ENCODE assay signal across 10 cellular contexts in the genomic region with DNA sequence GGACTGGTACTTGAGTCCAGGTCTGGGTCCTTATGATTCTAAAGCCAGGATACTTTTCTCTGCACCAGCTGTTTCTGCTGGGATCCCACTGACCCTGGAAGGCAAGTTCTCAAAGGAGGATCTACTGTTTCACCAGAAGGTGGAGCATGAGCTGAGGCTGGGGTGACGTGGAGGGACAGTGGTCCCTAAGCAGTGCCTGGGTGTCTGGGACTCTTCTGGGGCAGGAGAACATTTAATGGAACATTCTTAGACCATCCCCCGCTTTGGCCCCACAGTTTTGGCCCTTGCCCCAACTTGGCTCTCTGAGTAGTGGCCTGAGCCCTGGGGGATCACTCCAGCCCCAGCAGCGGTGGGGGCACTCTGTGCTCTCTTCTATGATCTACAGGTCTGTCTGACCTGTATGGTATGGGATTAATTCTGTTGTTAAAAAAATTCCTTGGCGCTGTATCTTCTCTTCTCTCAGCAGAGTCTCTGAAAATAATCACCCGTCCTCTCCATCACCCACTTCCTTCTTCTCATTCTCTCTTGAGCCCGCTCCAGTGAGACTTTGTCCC.
DNase-seq lines count a peak whose midpoint lies in the region; ATAC-seq, FAIRE-seq and TF ChIP-seq lines count a peak whose summit lies in the region.
"Had no signal": no experiment of that assay in that cellular context is flagged by ENCODE, and none has a peak within 500 bp of the region (broad histone marks: within the 10 kb centered on the region; RNA-seq: fewer than 3 reads in every experiment).

No MANE protein-coding gene starts in this region.

- no peak overlapping the region for H3K27ac ChIP-seq in A549

- intact Hi-C loops in activated CD8-positive, alpha-beta T cell treated with anti-CD3 and anti-CD28 coated beads for 36 hours (cut with micrococcal nuclease), result no loop called here

- 32% methylated on average over 6 of the region's 6 CpGs for WGBS in A549 (ENCODE audit: missing lambda C conversion rate)

- ATAC-seq in A549 (peak; percentile 76 to 85; a peak in 5 of 6 replicates), HG02623 (IDR thresholded peaks at IDR 0.05; ENCODE audit: unreplicated experiment) (no peak)
- no peak for ATAC-seq in activated CD8-positive, alpha-beta T cell treated with anti-CD3 and anti-CD28 coated beads for 36 hours

- CTCF ChIA-PET in A549 (lab: Yijun Ruan, JAX), result interaction anchor here (0.8 to 1.4 kb wide), 2 partner anchors 10 to 15 kb away, joined by 4 read pairs; no protein-coding TSS in a partner anchor
- CTCF ChIA-PET in activated CD8-positive, alpha-beta T cell treated with anti-CD3 and anti-CD28 coated beads for 36 hours (lab: Charles Lee), result interaction anchor here (0.8 to 4.9 kb wide), 5 partner anchors 9 to 108 kb away, joined by 3 to 21 read pairs (median 3); no protein-coding TSS in a partner anchor

- no peaks in the 10 kb centered on the region for H3K9me3 Mint-ChIP-seq in endothelial cell (ENCODE audit: unreplicated experiment)
- no peaks in the 10 kb centered on the region for H3K9me3 Mint-ChIP-seq in activated CD8-positive, alpha-beta T cell treated with anti-CD3 and anti-CD28 coated beads for 36 hours

- no peak for TF ChIP-seq RAD21 in A549 (conservative IDR thresholded peaks at IDR 0.05 in 1 of 2, IDR thresholded peaks at IDR 0.05 in 1 of 2)

- no peaks in the 10 kb centered on the region for H3K4me1 ChIP-seq in A549

- no peak overlapping the region for H3K4me3 Mint-ChIP-seq in endothelial cell (ENCODE audit: unreplicated experiment)
- H3K4me3 Mint-ChIP-seq in activated CD8-positive, alpha-beta T cell treated with anti-CD3 and anti-CD28 coated beads for 36 hours, result no peak overlapping the region

- TF ChIP-seq CTCF in A549 (IDR thresholded peaks at IDR 0.05) (no peak), GM10266 (IDR thresholded peaks at IDR 0.05; ENCODE audit: control insufficient read depth, insufficient read depth, low read depth, missing control alignments) (peak; percentile 22), endothelial cell (IDR thresholded peaks at IDR 0.05; ENCODE audit: unreplicated experiment) (peak; percentile 12)
- no peak for TF ChIP-seq CTCF in activated CD8-positive, alpha-beta T cell treated with anti-CD3 and anti-CD28 coated beads for 36 hours (IDR thresholded peaks at IDR 0.05)

- no peak overlapping the region for H3K4me2 ChIP-seq in A549

- no peak overlapping the region for H3K27ac Mint-ChIP-seq in endothelial cell (ENCODE audit: unreplicated experiment)
- no peak overlapping the region for H3K27ac Mint-ChIP-seq in activated CD8-positive, alpha-beta T cell treated with anti-CD3 and anti-CD28 coated beads for 36 hours

- DNase-seq in A549 (ENCODE audit: low read depth in 1 of 2, low spot score in 1 of 2) (peak in 1 of 2 experiments; percentile 24), GM10266 (ENCODE audit: extremely low spot score) (no peak), NCI-H774 (lab: John Stamatoyannopoulos, UW) (peak; percentile 5), endothelial cell (ENCODE audit: low spot score) (peak; percentile 33), pons (ENCODE audit: low spot score) (no peak), retina (no peak)
- DNase-seq in activated CD8-positive, alpha-beta T cell treated with anti-CD3 and anti-CD28 coated beads for 36 hours, result no peak
- DNase-seq: kidney, NCI-H1105 treated with DMSO at 0.1 percent for 48 hours had no signal

- no peaks in the 10 kb centered on the region for H3K27me3 Mint-ChIP-seq in endothelial cell (ENCODE audit: unreplicated experiment)
- H3K27me3 Mint-ChIP-seq in activated CD8-positive, alpha-beta T cell treated with anti-CD3 and anti-CD28 coated beads for 36 hours, result peaks cover 6% of the 10 kb centered on the region

- H3K9me3 ChIP-seq in A549, result no peaks in the 10 kb centered on the region

- no peak overlapping the region for H3K4me3 ChIP-seq in A549

- H3K4me1 Mint-ChIP-seq in endothelial cell (ENCODE audit: unreplicated experiment), result no peaks in the 10 kb centered on the region
- H3K4me1 Mint-ChIP-seq in activated CD8-positive, alpha-beta T cell treated with anti-CD3 and anti-CD28 coated beads for 36 hours (ENCODE audit: low read depth), result no peaks in the 10 kb centered on the region

- H3K36me3 Mint-ChIP-seq in endothelial cell (ENCODE audit: low read depth, unreplicated experiment), result no peaks in the 10 kb centered on the region
- H3K36me3 Mint-ChIP-seq in activated CD8-positive, alpha-beta T cell treated with anti-CD3 and anti-CD28 coated beads for 36 hours (ENCODE audit: low read depth), result no peaks in the 10 kb centered on the region

- no peak for FAIRE-seq in A549 (lab: Jason Lieb, UNC)
- FAIRE-seq: kidney had no signal

- no peak for TF ChIP-seq POLR2A in A549 (IDR thresholded peaks at IDR 0.05; ENCODE audit: low read length)

- POLR2A ChIA-PET in A549 (lab: Yijun Ruan, JAX), result no interaction called here
- POLR2A ChIA-PET in activated CD8-positive, alpha-beta T cell treated with anti-CD3 and anti-CD28 coated beads for 36 hours (lab: Charles Lee), result no interaction called here

- TF ChIP-seq EP300 in A549 (IDR thresholded peaks at IDR 0.05), result no peak

TF ChIP-seq in A549, 52 proteins besides CTCF, POLR2A, EP300 and RAD21:
- TF ChIP-seq ZSCAN20 (CRISPR knock-in tag; IDR thresholded peaks at IDR 0.05), result no peak
- no peak for TF ChIP-seq RARB (CRISPR knock-in tag; IDR thresholded peaks at IDR 0.05)
- TF ChIP-seq HEYL (CRISPR knock-in tag; IDR thresholded peaks at IDR 0.05), result no peak
- TF ChIP-seq HOXB13 (CRISPR knock-in tag; IDR thresholded peaks at IDR 0.05; ENCODE audit: low read depth), result no peak
- TF ChIP-seq FOSL2 (IDR thresholded peaks at IDR 0.05), result no peak
- no peak for TF ChIP-seq FOSL2 (CRISPR knock-in tag; IDR thresholded peaks at IDR 0.05)
- TF ChIP-seq CHD2 (IDR thresholded peaks at IDR 0.05; ENCODE audit: low read length, partially characterized antibody), result no peak
- TF ChIP-seq, protein P1, sequence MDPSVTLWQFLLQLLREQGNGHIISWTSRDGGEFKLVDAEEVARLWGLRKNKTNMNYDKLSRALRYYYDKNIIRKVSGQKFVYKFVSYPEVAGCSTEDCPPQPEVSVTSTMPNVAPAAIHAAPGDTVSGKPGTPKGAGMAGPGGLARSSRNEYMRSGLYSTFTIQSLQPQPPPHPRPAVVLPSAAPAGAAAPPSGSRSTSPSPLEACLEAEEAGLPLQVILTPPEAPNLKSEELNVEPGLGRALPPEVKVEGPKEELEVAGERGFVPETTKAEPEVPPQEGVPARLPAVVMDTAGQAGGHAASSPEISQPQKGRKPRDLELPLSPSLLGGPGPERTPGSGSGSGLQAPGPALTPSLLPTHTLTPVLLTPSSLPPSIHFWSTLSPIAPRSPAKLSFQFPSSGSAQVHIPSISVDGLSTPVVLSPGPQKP (IDR thresholded peaks at IDR 0.05; ENCODE audit: low read depth, low read length), result no peak
- TF ChIP-seq MYC (IDR thresholded peaks at IDR 0.05; ENCODE audit: borderline replicate concordance, low read length), result no peak
- no peak for TF ChIP-seq RCOR1 (IDR thresholded peaks at IDR 0.05; ENCODE audit: low read depth, low read length)
- TF ChIP-seq ZFP36 (IDR thresholded peaks at IDR 0.05; ENCODE audit: borderline replicate concordance, partially characterized antibody), result no peak
- no peak for TF ChIP-seq NR3C1 (IDR thresholded peaks at IDR 0.05)
- TF ChIP-seq HOXA7 (CRISPR knock-in tag; IDR thresholded peaks at IDR 0.05), result no peak
- no peak for TF ChIP-seq NFE2L2 (conservative IDR thresholded peaks at IDR 0.05; ENCODE audit: low read length)
- no peak for TF ChIP-seq ESRRA (IDR thresholded peaks at IDR 0.05; ENCODE audit: borderline replicate concordance, low read length)
- TF ChIP-seq HDAC2 (IDR thresholded peaks at IDR 0.05), result no peak
- no peak for TF ChIP-seq JUN (IDR thresholded peaks at IDR 0.05)
- TF ChIP-seq, protein P2, sequence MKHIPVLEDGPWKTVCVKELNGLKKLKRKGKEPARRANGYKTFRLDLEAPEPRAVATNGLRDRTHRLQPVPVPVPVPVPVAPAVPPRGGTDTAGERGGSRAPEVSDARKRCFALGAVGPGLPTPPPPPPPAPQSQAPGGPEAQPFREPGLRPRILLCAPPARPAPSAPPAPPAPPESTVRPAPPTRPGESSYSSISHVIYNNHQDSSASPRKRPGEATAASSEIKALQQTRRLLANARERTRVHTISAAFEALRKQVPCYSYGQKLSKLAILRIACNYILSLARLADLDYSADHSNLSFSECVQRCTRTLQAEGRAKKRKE (CRISPR knock-in tag; IDR thresholded peaks at IDR 0.05; ENCODE audit: low read depth), result no peak

Comparison
In these comparisons a context has a peak if more than half of its experiments do, and no peak if none do; other contexts are left out.
1. ATAC-seq: peak in A549 (2 of 2); none in activated CD8-positive, alpha-beta T cell treated with anti-CD3 and anti-CD28 coated beads for 36 hours (single experiment) and HG02623 (single experiment).
2. DNase-seq: peak in NCI-H774 (single experiment) and endothelial cell (single experiment); none in GM10266 (single experiment), pons (single experiment), activated CD8-positive, alpha-beta T cell treated with anti-CD3 and anti-CD28 coated beads for 36 hours (single experiment) and retina (single experiment).
3. CTCF ChIP-seq: peak in GM10266 (single experiment) and endothelial cell (single experiment); none in A549 (single experiment) and activated CD8-positive, alpha-beta T cell treated with anti-CD3 and anti-CD28 coated beads for 36 hours (single experiment).